In genomic region chr3:18440053-18440768, GRCh38 we compare ENCODE assay signal across 11 cellular contexts. TPM values are rescaled to one million over a fixed set of nuclear protein-coding genes. Genes with fewer than 3 reads are reported as not detected.
A peak's percentile ranks its signal among the peaks of the same experiment; 100 is the strongest.
DNase-seq lines count a peak whose midpoint lies in the region; ATAC-seq and TF ChIP-seq lines count a peak whose summit lies in the region.
"Had no signal": no experiment of that assay in that cellular context is flagged by ENCODE, and none has a peak within 500 bp of the region (broad histone marks: within the 10 kb centered on the region; RNA-seq: fewer than 3 reads in every experiment).

No MANE protein-coding gene starts in this region.

- DNase-seq in NCI-H526 treated with DMSO at 0.1 percent for 48 hours (lab: John Stamatoyannopoulos, UW) (peak; percentile 40), NCI-H526 (lab: John Stamatoyannopoulos, UW) (no peak), natural killer cell (no peak), anterior cingulate cortex (lab: John Stamatoyannopoulos, UW) (no peak), OCI-M1 (lab: John Stamatoyannopoulos, UW) (no peak), GDM1 (lab: John Stamatoyannopoulos, UW) (no peak)
- DNase-seq in activated CD8-positive, alpha-beta T cell treated with anti-CD3 and anti-CD28 coated beads, Interleukin-2, amount 10 ng/mL, durations not matched to agents 7 days and 5 days = no peak
- DNase-seq: activated CD8-positive, alpha-beta memory T cell treated with anti-CD3 and anti-CD28 coated beads, Interleukin-2, amount 50 U/mL, for 4 hours; GF-D8 had no signal

- CTCF ChIA-PET in activated CD8-positive, alpha-beta T cell treated with anti-CD3 and anti-CD28 coated beads, Interleukin-2, amount 10 ng/mL, durations not matched to agents 7 days and 5 days (lab: Charles Lee) = interaction anchor here (0.7 to 3.8 kb wide), 3 partner anchors 10 to 119 kb away, joined by 3 to 22 read pairs (median 3); no protein-coding TSS in a partner anchor

- intact Hi-C loops in natural killer cell (cut with micrococcal nuclease) = no loop called here

- POLR2A ChIA-PET in activated CD8-positive, alpha-beta T cell treated with anti-CD3 and anti-CD28 coated beads, Interleukin-2, amount 10 ng/mL, durations not matched to agents 7 days and 5 days (lab: Charles Lee) = interaction anchor here (3.5 to 7.2 kb wide), 2 partner anchors 9 to 18 kb away, joined by 46 to 106 read pairs; partner anchors contain the start of gene SATB1

- H3K4me1 Mint-ChIP-seq in IgD-negative memory B cell = peaks cover 18 to 40% (median 21%) of the 10 kb centered on the region in 3 donors
- H3K4me1 Mint-ChIP-seq in activated CD8-positive, alpha-beta T cell treated with anti-CD3 and anti-CD28 coated beads, Interleukin-2, amount 10 ng/mL, durations not matched to agents 7 days and 5 days (ENCODE audit: low read depth) = peaks cover 42% of the 10 kb centered on the region
- H3K4me1 Mint-ChIP-seq in natural killer cell = peaks cover 63 to 67% of the 10 kb centered on the region in 2 donors

- no peaks in the 10 kb centered on the region for H3K9me3 Mint-ChIP-seq in IgD-negative memory B cell
- no peaks in the 10 kb centered on the region for H3K9me3 Mint-ChIP-seq in activated CD8-positive, alpha-beta T cell treated with anti-CD3 and anti-CD28 coated beads, Interleukin-2, amount 10 ng/mL, durations not matched to agents 7 days and 5 days (ENCODE audit: insufficient read depth)
- no peaks in the 10 kb centered on the region for H3K9me3 Mint-ChIP-seq in natural killer cell

- peak overlapping the region in 2 of 3 donors; percentile 55 to 63 for H3K27ac Mint-ChIP-seq in IgD-negative memory B cell
- peak overlapping the region; percentile 80 for H3K27ac Mint-ChIP-seq in activated CD8-positive, alpha-beta T cell treated with anti-CD3 and anti-CD28 coated beads, Interleukin-2, amount 10 ng/mL, durations not matched to agents 7 days and 5 days
- H3K27ac Mint-ChIP-seq in natural killer cell = peak overlapping the region; percentile 85 to 87

- H3K4me3 Mint-ChIP-seq in IgD-negative memory B cell (peak overlapping the region; percentile 4 to 81 (median 68)), natural killer cell (peak overlapping the region; percentile 84)
- peak overlapping the region; percentile 69 for H3K4me3 Mint-ChIP-seq in activated CD8-positive, alpha-beta T cell treated with anti-CD3 and anti-CD28 coated beads, Interleukin-2, amount 10 ng/mL, durations not matched to agents 7 days and 5 days

- no peak for ATAC-seq in activated CD8-positive, alpha-beta T cell treated with anti-CD3 and anti-CD28 coated beads, Interleukin-2, amount 10 ng/mL, durations not matched to agents 7 days and 5 days
- no peak for ATAC-seq in natural killer cell
- ATAC-seq: A549 had no signal

- peaks cover 9% of the 10 kb centered on the region for H3K27me3 Mint-ChIP-seq in IgD-negative memory B cell
- H3K27me3 Mint-ChIP-seq in activated CD8-positive, alpha-beta T cell treated with anti-CD3 and anti-CD28 coated beads, Interleukin-2, amount 10 ng/mL, durations not matched to agents 7 days and 5 days (ENCODE audit: low read depth) = no peaks in the 10 kb centered on the region
- H3K27me3 Mint-ChIP-seq in natural killer cell (ENCODE audit: low read depth in 2 of 2) = no peaks in the 10 kb centered on the region

- no peaks in the 10 kb centered on the region for H3K36me3 Mint-ChIP-seq in IgD-negative memory B cell
- H3K36me3 Mint-ChIP-seq in activated CD8-positive, alpha-beta T cell treated with anti-CD3 and anti-CD28 coated beads, Interleukin-2, amount 10 ng/mL, durations not matched to agents 7 days and 5 days (ENCODE audit: low read depth) = peaks cover 74% of the 10 kb centered on the region
- no peaks in the 10 kb centered on the region for H3K36me3 Mint-ChIP-seq in natural killer cell

- TF ChIP-seq CTCF in natural killer cell (IDR thresholded peaks at IDR 0.05) = no peak

RNA-seq across cellular contexts. Expression of gene SATB1, which starts 15.1 kb away (rescaled TPM):
- 11.5 TPM for polyA plus RNA-seq in IgD-negative memory B cell
- total RNA-seq in activated CD8-positive, alpha-beta T cell treated with anti-CD3 and anti-CD28 coated beads, Interleukin-2, amount 10 ng/mL, durations not matched to agents 7 days and 5 days = 100 to 1,000 TPM; 268 to 273 TPM
- 100 to 1,000 TPM; 137 to 162 (median 151) TPM for total RNA-seq in natural killer cell
